ENCODE assay signal across 14 cellular contexts in genomic region chr20:31857861-31858835, GRCh38. TPM values are rescaled to one million over a fixed set of nuclear protein-coding genes. Genes with fewer than 3 reads are reported as not detected.
A peak's percentile ranks its signal among the peaks of the same experiment; 100 is the strongest.
DNase-seq lines count a peak whose midpoint lies in the region; ATAC-seq and TF ChIP-seq lines count a peak whose summit lies in the region.
"Had no signal": no experiment of that assay in that cellular context is flagged by ENCODE, and none has a peak within 500 bp of the region (broad histone marks: within the 10 kb centered on the region; RNA-seq: fewer than 3 reads in every experiment).

No MANE protein-coding gene starts in this region.

- TF ChIP-seq CTCF in HEK293 (tag by site-specific recombination; IDR thresholded peaks at IDR 0.05) (no peak), OCI-LY3 (IDR thresholded peaks at IDR 0.05; ENCODE audit: low read depth, low read length) (peak; percentile 26; the same call in 1 of the 2 replicates)

- H3K4me3 ChIP-seq in HEK293 (ENCODE audit: low read depth, low read length) (no peak overlapping the region), OCI-LY3 (ENCODE audit: low read length) (no peak overlapping the region; the same call in 1 of the 2 replicates)
- H3K4me3 ChIP-seq: smooth muscle cell, upper lobe of left lung had no signal

- CTCF ChIA-PET in HEK293 (lab: Yijun Ruan, JAX): interaction anchor here (3.5 kb wide), 1 partner anchor 94 kb away, joined by 16 read pairs; the partner anchor contains the start of gene PDRG1

- H2AFZ ChIP-seq in OCI-LY3 (ENCODE audit: low read depth, low read length): no peak overlapping the region

- intact Hi-C loops in posterior vena cava (cut with DNase I): no loop called here

- peak; percentile 12 for DNase-seq in activated T-cell treated with anti-CD3 and anti-CD28 coated beads, Interleukin-2, amount 50 U/mL, for 1 hour
- no peak for DNase-seq in activated T-cell treated with anti-CD3 and anti-CD28 coated beads, Interleukin-2, amount 50 U/mL, for 48 hours
- DNase-seq in posterior vena cava (ENCODE audit: low spot score) (peak; percentile 72), G401 (ENCODE audit: low spot score) (no peak)
- DNase-seq: H9, NCI-H446, nephron progenitor cell, upper lobe of left lung had no signal

- H3K36me3 ChIP-seq in HEK293 (ENCODE audit: control insufficient read depth in 2 of 2, insufficient read depth in 1 of 2, low read length in 2 of 2) (no peaks in the 10 kb centered on the region), OCI-LY3 (replicated peaks; ENCODE audit: low read depth, low read length) (peaks cover 8% of the 10 kb centered on the region)
- H3K36me3 ChIP-seq: upper lobe of left lung had no signal

- in situ Hi-C loops in G401 (cut with HindIII; ENCODE audit: low sequenced_read_pairs): no loop called here

- ATAC-seq in HG03457 (IDR thresholded peaks at IDR 0.05; ENCODE audit: unreplicated experiment) (no peak), GM21528 (IDR thresholded peaks at IDR 0.05; ENCODE audit: low FRiP score, unreplicated experiment) (no peak)

- H3K4me1 ChIP-seq in HEK293 (ENCODE audit: control insufficient read depth, insufficient read depth, low read length): 0 out of 2 replicates have a peak, but pooled peaks cover 2% of the 10 kb centered on the region
- peaks cover 32% of the 10 kb centered on the region for H3K4me1 ChIP-seq in OCI-LY3 (ENCODE audit: low read length)

- peaks cover 49% of the 10 kb centered on the region for H3K27me3 ChIP-seq in OCI-LY3 (ENCODE audit: low read depth, low read length)

- H3K9me3 ChIP-seq in HEK293 (ENCODE audit: control insufficient read depth, insufficient read depth, low read depth, low read length) (no peaks in the 10 kb centered on the region), OCI-LY3 (ENCODE audit: insufficient read depth, low read length) (no peaks in the 10 kb centered on the region)
- H3K9me3 ChIP-seq: upper lobe of left lung had no signal

- H3K4me2 ChIP-seq in OCI-LY3 (ENCODE audit: low read length): peak overlapping the region; percentile 40
- H3K4me2 ChIP-seq: smooth muscle cell had no signal

- POLR2A ChIA-PET in HEK293 (lab: Yijun Ruan, JAX): interaction anchor here (0.6 kb wide), 1 partner anchor 161 kb away, joined by 3 read pairs; no protein-coding TSS in a partner anchor

- peaks cover 5% of the 10 kb centered on the region; the same call in 1 of the 2 replicates for H4K20me1 ChIP-seq in OCI-LY3 (ENCODE audit: insufficient read depth, low read length)

- no peaks in the 10 kb centered on the region for H3K79me2 ChIP-seq in OCI-LY3 (ENCODE audit: low read length)

- H3K27ac ChIP-seq in HEK293 (ENCODE audit: extremely low read depth, low read depth, low read length): no peak overlapping the region
- H3K27ac ChIP-seq in OCI-LY3 (ENCODE audit: low read length): no peak overlapping the region
- H3K27ac ChIP-seq: upper lobe of left lung had no signal

- H3K9ac ChIP-seq in OCI-LY3 (ENCODE audit: low read length): no peak overlapping the region

TF ChIP-seq in HEK293, 187 proteins besides CTCF, POLR2A, EP300 and RAD21:
- TF ChIP-seq ZNF223 (tag by site-specific recombination; IDR thresholded peaks at IDR 0.05) (no peak), PRDM1 (tag by site-specific recombination; IDR thresholded peaks at IDR 0.05) (peak; percentile 65)

RNA-seq across cellular contexts. Expression of gene DUSP15, which starts 12.2 kb away (rescaled TPM):
- total RNA-seq in posterior vena cava: 1 to 10 TPM in 1 of 2 donors, under 1 TPM in 1; 0.90 to 1.0 TPM
- 0.37 and 3.4 TPM in 2 replicates for total RNA-seq in G401 (2014; rRNA removed; shearing (Covaris generic))
- total RNA-seq: A673 had no signal

RNA-seq across cellular contexts. Expression of gene TTLL9, which starts 12.3 kb away (rescaled TPM):
- total RNA-seq in posterior vena cava: under 1 TPM; 0.14 to 0.19 TPM
- total RNA-seq in G401 (2014; rRNA removed; shearing (Covaris generic)): 2.0 TPM in 1 of 2 replicates, not detected in the other
- total RNA-seq: A673, smooth muscle cell had no signal

RNA-seq across cellular contexts. Expression of gene FOXS1, which starts 12.7 kb away (rescaled TPM):
- 1 to 10 TPM; 2.8 to 5.0 TPM for total RNA-seq in posterior vena cava
- 3.4 and 9.5 TPM in 2 replicates for total RNA-seq in G401 (2014; rRNA removed; shearing (Covaris generic))
- total RNA-seq: A673 had no signal

RNA-seq across cellular contexts. Expression of gene MYLK2, which starts 39.0 kb away (rescaled TPM):
- total RNA-seq in posterior vena cava: not detected
- total RNA-seq in G401 (2014; rRNA removed; shearing (Covaris generic)): 0.44 TPM in 1 of 2 replicates, not detected in the other
- total RNA-seq: upper lobe of left lung had no signal

Comparison
In these comparisons a context has a peak if more than half of its experiments do, and no peak if none do; other contexts are left out.
1. DNase-seq: peak in activated T-cell treated with anti-CD3 and anti-CD28 coated beads, Interleukin-2, amount 50 U/mL, for 1 hour (single experiment) and posterior vena cava (single experiment); none in activated T-cell treated with anti-CD3 and anti-CD28 coated beads, Interleukin-2, amount 50 U/mL, for 48 hours (0 of 2) and G401 (single experiment).